Comparison of ENCODE assay signal across 9 cellular contexts in genomic region chr3:44058022-44058867, GRCh38.
DNase-seq lines count a peak whose midpoint lies in the region; ATAC-seq and TF ChIP-seq lines count a peak whose summit lies in the region.
"Had no signal": no experiment of that assay in that cellular context is flagged by ENCODE, and none has a peak within 500 bp of the region (broad histone marks: within the 10 kb centered on the region; RNA-seq: fewer than 3 reads in every experiment).

No MANE protein-coding gene starts in this region.

- ATAC-seq in naive thymus-derived CD4-positive, alpha-beta T cell = peak; percentile 67

- H3K23me2 ChIP-seq in H9 (ENCODE audit: insufficient read length, low read depth, low read length, poor library complexity, severe bottlenecking) = no peaks in the 10 kb centered on the region

- no peak overlapping the region; the same call in 1 of the 2 replicates for H3K14ac ChIP-seq in H9 (ENCODE audit: insufficient read depth, low read length)

- H3T11ph ChIP-seq in H9 (ENCODE audit: low read length) = no peak overlapping the region

- no peak overlapping the region for H2AFZ ChIP-seq in H9 (ENCODE audit: low read length)

- no peak overlapping the region for H2BK12ac ChIP-seq in H9 (ENCODE audit: insufficient read length, low read depth, low read length)

- H3K4me2 ChIP-seq in H9 (ENCODE audit: insufficient read depth, insufficient read length, low read length) = no peak overlapping the region

- no peak overlapping the region for H3K56ac ChIP-seq in H9 (ENCODE audit: insufficient read length, low read depth, low read length)

- no peak overlapping the region for H3K4ac ChIP-seq in H9 (ENCODE audit: low read depth, low read length)

- no peak for TF ChIP-seq CTCF in H9 (conservative IDR thresholded peaks at IDR 0.05)
- no peak for TF ChIP-seq CTCF in WERI-Rb-1 (IDR thresholded peaks at IDR 0.05; ENCODE audit: low read depth, low read length)

- H3K27ac Mint-ChIP-seq in H9 = peak overlapping the region in 1 of 3 experiments; percentile 51; a peak in 1 of 7 replicates
- peak overlapping the region in 5 of 9 donors; percentile 9 to 89 (median 49) for H3K27ac Mint-ChIP-seq in naive thymus-derived CD4-positive, alpha-beta T cell

- H2BK120ac ChIP-seq in H9 (ENCODE audit: low read depth, low read length, poor library complexity, severe bottlenecking) = no peak overlapping the region

- H3K18ac ChIP-seq in H9 (ENCODE audit: insufficient read length, low read depth, low read length) = peak overlapping the region; percentile 56

- H4K91ac ChIP-seq in H9 (ENCODE audit: insufficient read length, low read depth, low read length) = no peak overlapping the region

- CTCF ChIA-PET in naive thymus-derived CD4-positive, alpha-beta T cell (lab: Charles Lee) = no interaction called here

- H3K4me1 ChIP-seq in H9 (ENCODE audit: insufficient read depth, low read length) = no peaks in the 10 kb centered on the region; the same call in 1 of the 2 replicates
- peaks cover 0 to 11% of the 10 kb centered on the region in 2 donors for H3K4me1 ChIP-seq in naive thymus-derived CD4-positive, alpha-beta T cell (ENCODE audit: control insufficient read depth in 2 of 2, insufficient read depth in 2 of 2, low read length in 2 of 2)

- H3K27me3 ChIP-seq in H9 (ENCODE audit: insufficient read depth, low read length) = no peaks in the 10 kb centered on the region
- no peaks in the 10 kb centered on the region for H3K27me3 ChIP-seq in naive thymus-derived CD4-positive, alpha-beta T cell (ENCODE audit: control insufficient read depth in 2 of 2, insufficient read depth in 2 of 2, low read length in 2 of 2)
- peaks cover 10% of the 10 kb centered on the region for H3K27me3 ChIP-seq in WERI-Rb-1 (ENCODE audit: insufficient read depth, low read depth, severe bottlenecking)

- H2BK5ac ChIP-seq in H9 (ENCODE audit: insufficient read length, low read length) = no peak overlapping the region

- H3K4me3 Mint-ChIP-seq in H9 = no peak overlapping the region
- H3K4me3 Mint-ChIP-seq in naive thymus-derived CD4-positive, alpha-beta T cell = peak overlapping the region; percentile 56 to 81 (median 77)

- H3K79me2 ChIP-seq in H9 (ENCODE audit: insufficient read depth, low read length) = no peaks in the 10 kb centered on the region

- peaks cover 13% of the 10 kb centered on the region for H3K27me3 Mint-ChIP-seq in H9 (ENCODE audit: low read depth)
- H3K27me3 Mint-ChIP-seq in naive thymus-derived CD4-positive, alpha-beta T cell = peaks cover 0 to 19% (median 3%) of the 10 kb centered on the region in 5 donors

- no peak overlapping the region for H2AK5ac ChIP-seq in H9 (ENCODE audit: insufficient read length, low read length)

- H3K4me1 Mint-ChIP-seq in H9 = peaks cover 35 to 43% of the 10 kb centered on the region in 2 experiments
- H3K4me1 Mint-ChIP-seq in naive thymus-derived CD4-positive, alpha-beta T cell = peaks cover 15 to 38% (median 33%) of the 10 kb centered on the region in 7 donors

- H3K36me3 Mint-ChIP-seq in H9 (ENCODE audit: insufficient read depth in 1 of 3, low read depth in 3 of 3) = no peaks in the 10 kb centered on the region
- no peaks in the 10 kb centered on the region for H3K36me3 Mint-ChIP-seq in naive thymus-derived CD4-positive, alpha-beta T cell

- no peak overlapping the region for H3K23ac ChIP-seq in H9 (ENCODE audit: insufficient read length, low read depth, low read length)

- no peak overlapping the region for H4K5ac ChIP-seq in H9 (ENCODE audit: insufficient read length, low read depth, low read length)

- POLR2A ChIA-PET in naive thymus-derived CD4-positive, alpha-beta T cell (lab: Charles Lee) = no interaction called here

- DNase-seq in DMS 273 (lab: John Stamatoyannopoulos, UW; ENCODE audit: unreplicated experiment) (peak; percentile 1), DMS 273 treated with DMSO at 0.1 percent for 48 hours (lab: John Stamatoyannopoulos, UW) (no peak), H9 (no peak), NCI-H2029 (lab: John Stamatoyannopoulos, UW) (peak; percentile 50), cerebellar cortex (ENCODE audit: low spot score) (no peak), WERI-Rb-1 (no peak)
- DNase-seq in activated naive CD4-positive, alpha-beta T cell treated with anti-CD3 and anti-CD28 coated beads, Interleukin-2, amount 50 U/mL, for 16 hours = peak; percentile 62
- DNase-seq in naive thymus-derived CD4-positive, alpha-beta T cell = peak in 6 of 9 donors; percentile 22 to 35 (median 29)

- H3K4me3 ChIP-seq in naive thymus-derived CD4-positive, alpha-beta T cell (ENCODE audit: low read length) = no peak overlapping the region
- no peak overlapping the region for H3K4me3 ChIP-seq in WERI-Rb-1 (ENCODE audit: low read depth, low read length)

- no peaks in the 10 kb centered on the region for H3K9me3 Mint-ChIP-seq in H9
- H3K9me3 Mint-ChIP-seq in naive thymus-derived CD4-positive, alpha-beta T cell = peaks cover 0 to 2% (median 0%) of the 10 kb centered on the region in 11 donors

- no peaks in the 10 kb centered on the region for H3K9me3 ChIP-seq in H9 (ENCODE audit: control insufficient read depth, low read depth, low read length)
- H3K9me3 ChIP-seq in naive thymus-derived CD4-positive, alpha-beta T cell (ENCODE audit: control insufficient read depth in 2 of 3, low read length in 3 of 3) = no peaks in the 10 kb centered on the region
- no peaks in the 10 kb centered on the region for H3K9me3 ChIP-seq in WERI-Rb-1 (ENCODE audit: severe bottlenecking)

- H3K27ac ChIP-seq in H9 (ENCODE audit: insufficient read length, low read depth, low read length) (no peak overlapping the region), WERI-Rb-1 (no peak overlapping the region)
- H3K27ac ChIP-seq in naive thymus-derived CD4-positive, alpha-beta T cell (ENCODE audit: low read depth, low read length) = no peak overlapping the region
- H3K27ac ChIP-seq: 22Rv1 had no signal

- no peak overlapping the region for H4K8ac ChIP-seq in H9 (replicated peaks; ENCODE audit: insufficient read length, low read depth, low read length)

- no peaks in the 10 kb centered on the region for H4K20me1 ChIP-seq in H9 (ENCODE audit: control insufficient read depth, insufficient read depth, insufficient read length)

- no peak overlapping the region for H2BK20ac ChIP-seq in H9 (ENCODE audit: low read depth, low read length, poor library complexity, severe bottlenecking)

- intact Hi-C loops in naive thymus-derived CD4-positive, alpha-beta T cell (cut with micrococcal nuclease) = no loop called here

- no peak overlapping the region for H3K9ac ChIP-seq in H9 (ENCODE audit: extremely low read depth, insufficient read length, low read length)

- no peaks in the 10 kb centered on the region for H3K36me3 ChIP-seq in naive thymus-derived CD4-positive, alpha-beta T cell (ENCODE audit: control insufficient read depth in 2 of 3, insufficient read depth in 3 of 3, low read length in 3 of 3)
- H3K36me3 ChIP-seq in WERI-Rb-1 = no peaks in the 10 kb centered on the region

- WGBS in H9 (ENCODE audit: extremely low coverage, insufficient read length, low lambda C conversion rate) = no CpG with 5 or more reads among the region's 15 CpGs

- no peaks in the 10 kb centered on the region for H3K79me1 ChIP-seq in H9 (ENCODE audit: insufficient read depth, low read depth, low read length, poor library complexity, severe bottlenecking)

- no peak overlapping the region for H2BK15ac ChIP-seq in H9 (ENCODE audit: low read depth, low read length)

Comparison
In these comparisons a context has a peak if more than half of its experiments do, and no peak if none do; other contexts are left out.
1. DNase-seq: peak in DMS 273 (single experiment), NCI-H2029 (single experiment), activated naive CD4-positive, alpha-beta T cell treated with anti-CD3 and anti-CD28 coated beads, Interleukin-2, amount 50 U/mL, for 16 hours (single experiment) and naive thymus-derived CD4-positive, alpha-beta T cell (6 of 9); none in DMS 273 treated with DMSO at 0.1 percent for 48 hours (single experiment), H9 (single experiment), cerebellar cortex (single experiment) and WERI-Rb-1 (single experiment).
2. H3K4me3 Mint-ChIP-seq: peak in naive thymus-derived CD4-positive, alpha-beta T cell (10 of 10); none in H9 (0 of 2).